1 cellular context compared by ENCODE assay signal in the genomic region with DNA sequence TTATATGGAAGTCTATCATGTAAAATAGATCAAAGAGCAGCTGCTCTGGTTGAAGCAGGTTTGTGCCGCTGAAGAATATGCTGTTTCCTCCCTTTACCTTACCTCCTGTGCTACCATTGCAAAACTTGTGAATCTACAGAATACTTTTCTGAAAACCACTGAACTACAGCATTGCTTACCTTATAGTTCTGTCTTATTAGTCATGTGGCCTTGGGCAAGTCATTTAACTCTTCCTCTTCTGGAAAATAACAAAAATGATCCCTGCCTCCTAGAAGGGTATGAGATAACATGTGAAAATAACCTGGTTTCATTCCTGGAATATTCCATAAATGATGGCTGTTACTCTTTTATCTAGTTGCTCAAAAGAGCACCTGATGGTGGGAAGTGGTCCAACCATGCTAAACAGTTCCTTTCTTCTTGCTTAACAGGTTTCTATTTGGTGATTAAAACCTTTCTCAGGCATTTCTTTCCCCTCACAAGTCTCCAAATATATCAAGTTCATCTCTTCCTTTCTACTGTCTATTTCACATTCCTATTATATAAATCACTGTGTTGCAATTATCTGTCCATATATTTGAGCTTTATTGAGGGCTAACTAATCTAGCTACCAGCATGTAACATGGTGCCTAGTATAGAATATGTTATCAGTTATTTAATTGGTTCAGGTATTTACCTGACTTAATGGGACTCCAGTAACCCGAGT.
TF ChIP-seq lines count a peak whose summit lies in the region.

No MANE protein-coding gene starts in this region.

TF ChIP-seq in GM23338, 12 proteins besides CTCF, POLR2A, EP300 and RAD21 (continued from another document):
- TF ChIP-seq EZH2phosphoT487 (IDR thresholded peaks at IDR 0.05; ENCODE audit: unreplicated experiment): no peak
- TF ChIP-seq JUNB (IDR thresholded peaks at IDR 0.05; ENCODE audit: unreplicated experiment): no peak
- no peak for TF ChIP-seq ZNF114 (CRISPR knock-in tag; IDR thresholded peaks at IDR 0.05)
- TF ChIP-seq NANOG (IDR thresholded peaks at IDR 0.05; ENCODE audit: borderline replicate concordance): no peak
- no peak for TF ChIP-seq REST (IDR thresholded peaks at IDR 0.05; ENCODE audit: unreplicated experiment)
- TF ChIP-seq ZNF331 (CRISPR knock-in tag; IDR thresholded peaks at IDR 0.05; ENCODE audit: low read depth): no peak
- no peak for TF ChIP-seq ZNF462 (CRISPR knock-in tag; IDR thresholded peaks at IDR 0.05)
- TF ChIP-seq CREB1 (CRISPR knock-in tag; IDR thresholded peaks at IDR 0.05; ENCODE audit: low read depth): no peak
- no peak for TF ChIP-seq EZH2 (IDR thresholded peaks at IDR 0.05; ENCODE audit: low read depth, unreplicated experiment)
